In genomic region chr22:45690008-45690407, GRCh38 we compare ENCODE assay signal across 10 cellular contexts.
"Had no signal": no experiment of that assay in that cellular context is flagged by ENCODE, and none has a peak within 500 bp of the region (broad histone marks: within the 10 kb centered on the region; RNA-seq: fewer than 3 reads in every experiment).

No MANE protein-coding gene starts in this region.

- H3K9me3 ChIP-seq: ascending aorta, left ventricle myocardium inferior, stomach had no signal

- ATAC-seq: activated naive CD8-positive, alpha-beta T cell treated with anti-CD3 and anti-CD28 coated beads, Interleukin-2, amount 50 U/mL, for 24 hours had no signal

- H3K27me3 Mint-ChIP-seq: activated CD4-positive, alpha-beta memory T cell treated with anti-CD3 and anti-CD28 coated beads, Interleukin-2, amount 10 ng/mL, durations not matched to agents 7 days and 5 days; activated naive CD8-positive, alpha-beta T cell treated with anti-CD3 and anti-CD28 coated beads, Interleukin-2, amount 50 U/mL, for 24 hours; memory B cell had no signal

- H3K4me3 Mint-ChIP-seq: activated CD4-positive, alpha-beta memory T cell treated with anti-CD3 and anti-CD28 coated beads, Interleukin-2, amount 10 ng/mL, durations not matched to agents 7 days and 5 days; activated naive CD8-positive, alpha-beta T cell treated with anti-CD3 and anti-CD28 coated beads, Interleukin-2, amount 50 U/mL, for 24 hours; memory B cell; nephron progenitor cell had no signal

- H3K27ac ChIP-seq: stomach had no signal

- H3K27me3 ChIP-seq: ascending aorta, stomach had no signal

- H3K27ac Mint-ChIP-seq: activated CD4-positive, alpha-beta memory T cell treated with anti-CD3 and anti-CD28 coated beads, Interleukin-2, amount 10 ng/mL, durations not matched to agents 7 days and 5 days; activated naive CD8-positive, alpha-beta T cell treated with anti-CD3 and anti-CD28 coated beads, Interleukin-2, amount 50 U/mL, for 24 hours had no signal

- H3K4me3 ChIP-seq: ascending aorta, left ventricle myocardium inferior, stomach had no signal

- H3K9me3 Mint-ChIP-seq: activated CD4-positive, alpha-beta memory T cell treated with anti-CD3 and anti-CD28 coated beads, Interleukin-2, amount 10 ng/mL, durations not matched to agents 7 days and 5 days; activated naive CD8-positive, alpha-beta T cell treated with anti-CD3 and anti-CD28 coated beads, Interleukin-2, amount 50 U/mL, for 24 hours; memory B cell; nephron progenitor cell had no signal

- DNase-seq: activated CD4-positive, alpha-beta memory T cell treated with anti-CD3 and anti-CD28 coated beads, Interleukin-2, amount 10 ng/mL, durations not matched to agents 7 days and 5 days; activated naive CD4-positive, alpha-beta T cell; activated naive CD8-positive, alpha-beta T cell treated with anti-CD3 and anti-CD28 coated beads, Interleukin-2, amount 50 U/mL, for 24 hours; left ventricle myocardium inferior; nephron progenitor cell; stimulated activated CD4-positive, alpha-beta T cell treated with anti-CD3 and anti-CD28 coated beads, Interleukin-2, amount 100 ng/mL, for 48 hours; stimulated activated CD8-positive, alpha-beta memory T cell treated with anti-CD3 and anti-CD28 coated beads, Interleukin-4, amount 100 ng/mL, for 48 hours; stomach had no signal
